In genomic region chr2:73232471-73233153, GRCh38 we compare ENCODE assay signal across 8 cellular contexts. TPM values are rescaled to one million over a fixed set of nuclear protein-coding genes. Genes with fewer than 3 reads are reported as not detected.
DNase-seq lines count a peak whose midpoint lies in the region; ATAC-seq and TF ChIP-seq lines count a peak whose summit lies in the region.

No MANE protein-coding gene starts in this region.

- no peak for ATAC-seq in GM18858 (IDR thresholded peaks at IDR 0.05; ENCODE audit: unreplicated experiment)

- peak overlapping the region; percentile 100 for H3K4me3 Mint-ChIP-seq in HFFc6
- H3K4me3 Mint-ChIP-seq in dendritic cell treated with granulocyte-macrophage colony-stimulating factor and Interleukin-4, amounts not matched to agents 40 ng/mL and 50 ng/mL, for 4 days: peak overlapping the region; percentile 90

- no peak for TF ChIP-seq POLR2A in vagina (IDR thresholded peaks at IDR 0.05)

- H3K36me3 ChIP-seq in SJCRH30 (peaks cover 16% of the 10 kb centered on the region; the same call in 1 of the 2 replicates), muscle layer of colon (ENCODE audit: insufficient read depth, low read length) (peaks cover 25% of the 10 kb centered on the region), vagina (peaks cover 0 to 8% of the 10 kb centered on the region in 2 donors)

- H3K27me3 ChIP-seq in SJCRH30: no peaks in the 10 kb centered on the region
- H3K27me3 ChIP-seq in muscle layer of colon (ENCODE audit: control insufficient read depth in 1 of 2, insufficient read depth in 2 of 2, low read length in 2 of 2): no peaks in the 10 kb centered on the region
- H3K27me3 ChIP-seq in vagina: no peaks in the 10 kb centered on the region

- H3K4me1 Mint-ChIP-seq in HFFc6 (ENCODE audit: low read depth): peaks cover 29% of the 10 kb centered on the region
- H3K4me1 Mint-ChIP-seq in dendritic cell treated with granulocyte-macrophage colony-stimulating factor and Interleukin-4, amounts not matched to agents 40 ng/mL and 50 ng/mL, for 4 days (ENCODE audit: low read depth): peaks cover 35% of the 10 kb centered on the region

- H3K4me1 ChIP-seq in SJCRH30 (peaks cover 6% of the 10 kb centered on the region; the same call in 1 of the 2 replicates), muscle layer of colon (ENCODE audit: insufficient read depth, low read length) (peaks cover 33% of the 10 kb centered on the region), vagina (peaks cover 36% of the 10 kb centered on the region)

- H3K27ac ChIP-seq in SJCRH30 (peak overlapping the region; percentile 70), muscle layer of colon (ENCODE audit: low read depth, low read length) (peak overlapping the region; percentile 71), vagina (peak overlapping the region; percentile 41)

- peak overlapping the region; percentile 65 for H3K9ac ChIP-seq in muscle layer of colon (ENCODE audit: low read length)

- H3K9me3 ChIP-seq in SJCRH30 (replicated peaks) (no peaks in the 10 kb centered on the region), muscle layer of colon (ENCODE audit: low read length) (no peaks in the 10 kb centered on the region), vagina (no peaks in the 10 kb centered on the region)

- peak overlapping the region; percentile 96 for H3K27ac Mint-ChIP-seq in HFFc6
- peak overlapping the region; percentile 89 for H3K27ac Mint-ChIP-seq in dendritic cell treated with granulocyte-macrophage colony-stimulating factor and Interleukin-4, amounts not matched to agents 40 ng/mL and 50 ng/mL, for 4 days

- H3K4me3 ChIP-seq in SJCRH30 (peak overlapping the region; percentile 89), muscle layer of colon (ENCODE audit: low read depth in 1 of 2, low read length in 2 of 2) (peak overlapping the region; percentile 63 to 78), vagina (peak overlapping the region; percentile 73 to 83)

- H3K9me3 Mint-ChIP-seq in HFFc6: no peaks in the 10 kb centered on the region
- no peaks in the 10 kb centered on the region for H3K9me3 Mint-ChIP-seq in dendritic cell treated with granulocyte-macrophage colony-stimulating factor and Interleukin-4, amounts not matched to agents 40 ng/mL and 50 ng/mL, for 4 days

- intact Hi-C loops in dendritic cell treated with granulocyte-macrophage colony-stimulating factor and Interleukin-4, amounts not matched to agents 40 ng/mL and 50 ng/mL, for 4 days (cut with micrococcal nuclease): loop anchor here (1.0 to 5.0 kb wide), 3 partner anchors 18 to 155 kb away; partner anchors contain the start of genes ALMS1 and SMYD5
- intact Hi-C loops in vagina (cut with DNase I): no loop called here

- DNase-seq in NCI-H146 (lab: John Stamatoyannopoulos, UW): peak; percentile 34
- DNase-seq in NCI-H146 treated with DMSO at 0.1 percent for 48 hours (lab: John Stamatoyannopoulos, UW; ENCODE audit: unreplicated experiment): no peak
- no peak for DNase-seq in HFFc6
- peak; percentile 42 to 54 for DNase-seq in SJCRH30
- DNase-seq in vagina (ENCODE audit: extremely low spot score in 2 of 2): no peak

- TF ChIP-seq CTCF in HFFc6 (IDR thresholded peaks at IDR 0.05) (no peak), vagina (IDR thresholded peaks at IDR 0.05) (no peak)

- H3K27me3 Mint-ChIP-seq in HFFc6 (ENCODE audit: insufficient read depth): peaks cover 3% of the 10 kb centered on the region; the same call in 1 of the 2 replicates
- H3K27me3 Mint-ChIP-seq in dendritic cell treated with granulocyte-macrophage colony-stimulating factor and Interleukin-4, amounts not matched to agents 40 ng/mL and 50 ng/mL, for 4 days: no peaks in the 10 kb centered on the region

- H3K36me3 Mint-ChIP-seq in HFFc6 (ENCODE audit: low read depth): peaks cover 14% of the 10 kb centered on the region
- peaks cover 65% of the 10 kb centered on the region for H3K36me3 Mint-ChIP-seq in dendritic cell treated with granulocyte-macrophage colony-stimulating factor and Interleukin-4, amounts not matched to agents 40 ng/mL and 50 ng/mL, for 4 days (ENCODE audit: low read depth)

RNA-seq across cellular contexts. Expression of gene PRADC1, which starts 0.4 kb away (rescaled TPM):
- 10 to 100 TPM; 27.5 to 38.7 (median 31.7) TPM for total RNA-seq in HFFc6 (2021; fragmentation: NEBNext Ultra II Directional; extraction: Animal tissue kit (Norgen Biotek cat#: 25700))
- 28.9 and 42.0 TPM in 2 replicates for total RNA-seq in SJCRH30 (2014; rRNA removed; shearing (Covaris generic))
- 8.1 TPM for total RNA-seq in vagina

RNA-seq across cellular contexts. Expression of gene CCT7, which starts 1.5 kb away (rescaled TPM):
- total RNA-seq in HFFc6 (2021; fragmentation: NEBNext Ultra II Directional; extraction: Animal tissue kit (Norgen Biotek cat#: 25700)): 100 to 1,000 TPM; 350 to 492 (median 406) TPM
- 815 and 876 TPM in 2 replicates for total RNA-seq in SJCRH30 (2014; rRNA removed; shearing (Covaris generic))
- 188 TPM for total RNA-seq in vagina

RNA-seq across cellular contexts. Expression of gene SMYD5, which starts 18.6 kb away (rescaled TPM):
- 10 to 100 TPM; 19.3 to 27.6 (median 24.4) TPM for total RNA-seq in HFFc6 (2021; fragmentation: NEBNext Ultra II Directional; extraction: Animal tissue kit (Norgen Biotek cat#: 25700))
- total RNA-seq in SJCRH30 (2014; rRNA removed; shearing (Covaris generic)): 40.2 and 44.4 TPM in 2 replicates
- 16.0 TPM for total RNA-seq in vagina

RNA-seq across cellular contexts. Expression of gene NOTO, which starts 30.2 kb away (rescaled TPM):
- not detected for total RNA-seq in HFFc6 (2021; fragmentation: NEBNext Ultra II Directional; extraction: Animal tissue kit (Norgen Biotek cat#: 25700))
- total RNA-seq in SJCRH30 (2014; rRNA removed; shearing (Covaris generic)): not detected in 2 replicates
- not detected for total RNA-seq in vagina

RNA-seq across cellular contexts. Expression of gene FBXO41, which starts 51.7 kb away (rescaled TPM):
- total RNA-seq in HFFc6 (2021; fragmentation: NEBNext Ultra II Directional; extraction: Animal tissue kit (Norgen Biotek cat#: 25700)): 1 to 10 TPM in 4 of 6 experiments, under 1 TPM in 2; 0.80 to 1.7 (median 1.4) TPM
- 12.0 and 14.2 TPM in 2 replicates for total RNA-seq in SJCRH30 (2014; rRNA removed; shearing (Covaris generic))
- total RNA-seq in vagina: 2.7 TPM

Comparison
In these comparisons a context has a peak if more than half of its experiments do, and no peak if none do; other contexts are left out.
1. DNase-seq: peak in NCI-H146 (single experiment) and SJCRH30 (2 of 2); none in NCI-H146 treated with DMSO at 0.1 percent for 48 hours (single experiment), HFFc6 (single experiment) and vagina (0 of 2).
2. Peak in every context shown above with its lines, with median percentiles within 50 percentile points of each other: H3K27ac ChIP-seq and H3K4me3 ChIP-seq.